1 cellular context compared by ENCODE assay signal in the genomic region with DNA sequence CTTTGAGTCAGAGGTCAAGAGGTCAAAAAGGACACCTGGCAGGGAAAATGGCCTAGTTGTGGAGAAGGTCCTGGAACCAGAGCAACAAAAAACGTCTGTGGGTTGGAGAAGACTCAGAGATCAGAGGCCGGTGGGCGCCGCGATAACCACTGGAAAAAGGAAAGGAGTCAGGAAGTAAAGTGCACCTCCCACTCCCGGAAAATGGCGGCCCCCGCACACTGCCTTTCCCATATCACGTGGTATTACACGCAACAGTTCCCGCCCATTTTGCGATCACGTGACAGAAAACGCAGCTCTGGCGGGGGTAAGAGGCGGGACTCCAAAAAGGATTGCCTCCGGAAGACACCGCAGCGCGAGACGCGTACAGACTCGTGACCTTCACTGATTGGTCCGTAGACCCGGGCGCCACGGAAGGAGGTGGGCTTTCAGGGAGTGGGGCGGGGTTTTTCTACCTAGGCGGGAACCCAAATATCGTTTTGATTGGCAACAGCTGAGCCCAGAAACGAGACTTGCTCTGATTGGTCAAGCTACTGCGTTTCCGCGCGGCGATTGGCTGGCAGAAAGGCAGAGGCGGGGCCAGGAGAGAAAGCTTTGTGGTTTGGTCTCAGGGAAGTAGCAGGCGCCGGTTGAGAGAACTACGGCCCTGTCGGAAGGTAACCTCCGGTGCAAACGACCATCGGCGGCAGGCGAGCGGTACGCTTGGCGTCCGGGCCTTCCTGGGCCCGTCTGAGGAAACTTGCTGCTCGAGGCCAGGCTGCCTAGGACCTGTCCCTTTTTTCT.
TF ChIP-seq lines count a peak whose summit lies in the region.

A gene with protein sequence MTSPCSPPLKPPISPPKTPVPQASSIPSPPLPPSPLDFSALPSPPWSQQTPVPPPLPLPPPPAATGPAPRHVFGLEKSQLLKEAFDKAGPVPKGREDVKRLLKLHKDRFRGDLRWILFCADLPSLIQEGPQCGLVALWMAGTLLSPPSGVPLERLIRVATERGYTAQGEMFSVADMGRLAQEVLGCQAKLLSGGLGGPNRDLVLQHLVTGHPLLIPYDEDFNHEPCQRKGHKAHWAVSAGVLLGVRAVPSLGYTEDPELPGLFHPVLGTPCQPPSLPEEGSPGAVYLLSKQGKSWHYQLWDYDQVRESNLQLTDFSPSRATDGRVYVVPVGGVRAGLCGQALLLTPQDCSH (minus strand): TSS at position 193 of the 780 bp plus-strand sequence. CDS start 674 bp downstream, outside the sequence.

TF ChIP-seq in A549, 52 proteins besides CTCF, POLR2A, EP300 and RAD21 (continued from another document):
- TF ChIP-seq, protein P1, sequence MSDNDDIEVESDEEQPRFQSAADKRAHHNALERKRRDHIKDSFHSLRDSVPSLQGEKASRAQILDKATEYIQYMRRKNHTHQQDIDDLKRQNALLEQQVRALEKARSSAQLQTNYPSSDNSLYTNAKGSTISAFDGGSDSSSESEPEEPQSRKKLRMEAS (IDR thresholded peaks at IDR 0.05) = peak; percentile 99
- no peak for TF ChIP-seq SMC3 (IDR thresholded peaks at IDR 0.05)
- TF ChIP-seq, protein P2, sequence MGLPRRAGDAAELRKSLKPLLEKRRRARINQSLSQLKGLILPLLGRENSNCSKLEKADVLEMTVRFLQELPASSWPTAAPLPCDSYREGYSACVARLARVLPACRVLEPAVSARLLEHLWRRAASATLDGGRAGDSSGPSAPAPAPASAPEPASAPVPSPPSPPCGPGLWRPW (IDR thresholded peaks at IDR 0.05) = no peak
- 0 out of 2 replicates have a peak, but pooled peaks have one; percentile 2 for TF ChIP-seq HOXA7 (CRISPR knock-in tag; IDR thresholded peaks at IDR 0.05)
- no peak for TF ChIP-seq MAFK (IDR thresholded peaks at IDR 0.05; ENCODE audit: partially characterized antibody)
- peak; percentile 74 to 81; a peak in 4 of 5 replicates for TF ChIP-seq JUN (IDR thresholded peaks at IDR 0.05)
- TF ChIP-seq EHF (CRISPR knock-in tag; IDR thresholded peaks at IDR 0.05) = peak; percentile 85; the same call in 1 of the 2 replicates
- no peak for TF ChIP-seq ZFP36 (IDR thresholded peaks at IDR 0.05; ENCODE audit: borderline replicate concordance, partially characterized antibody)
- TF ChIP-seq EHMT2 (IDR thresholded peaks at IDR 0.05; ENCODE audit: low read depth) = no peak
- TF ChIP-seq RNF2 (IDR thresholded peaks at IDR 0.05; ENCODE audit: borderline replicate concordance, low read depth) = no peak
- peak; percentile 83 for TF ChIP-seq FOXS1 (CRISPR knock-in tag; IDR thresholded peaks at IDR 0.05)
- no peak for TF ChIP-seq ZC3H11A (IDR thresholded peaks at IDR 0.05)
- no peak for TF ChIP-seq ZSCAN20 (CRISPR knock-in tag; IDR thresholded peaks at IDR 0.05)
- TF ChIP-seq CBX8 (IDR thresholded peaks at IDR 0.05) = no peak
- TF ChIP-seq, protein P3, sequence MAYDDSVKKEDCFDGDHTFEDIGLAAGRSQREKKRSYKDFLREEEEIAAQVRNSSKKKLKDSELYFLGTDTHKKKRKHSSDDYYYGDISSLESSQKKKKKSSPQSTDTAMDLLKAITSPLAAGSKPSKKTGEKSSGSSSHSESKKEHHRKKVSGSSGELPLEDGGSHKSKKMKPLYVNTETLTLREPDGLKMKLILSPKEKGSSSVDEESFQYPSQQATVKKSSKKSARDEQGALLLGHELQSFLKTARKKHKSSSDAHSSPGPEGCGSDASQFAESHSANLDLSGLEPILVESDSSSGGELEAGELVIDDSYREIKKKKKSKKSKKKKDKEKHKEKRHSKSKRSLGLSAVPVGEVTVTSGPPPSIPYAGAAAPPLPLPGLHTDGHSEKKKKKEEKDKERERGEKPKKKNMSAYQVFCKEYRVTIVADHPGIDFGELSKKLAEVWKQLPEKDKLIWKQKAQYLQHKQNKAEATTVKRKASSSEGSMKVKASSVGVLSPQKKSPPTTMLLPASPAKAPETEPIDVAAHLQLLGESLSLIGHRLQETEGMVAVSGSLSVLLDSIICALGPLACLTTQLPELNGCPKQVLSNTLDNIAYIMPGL (CRISPR knock-in tag; IDR thresholded peaks at IDR 0.05; ENCODE audit: borderline replicate concordance) = no peak; the same call in 1 of the 2 replicates
- TF ChIP-seq TFCP2L1 (CRISPR knock-in tag; IDR thresholded peaks at IDR 0.05) = peak; percentile 97
- peak; percentile 92 for TF ChIP-seq TP53 (CRISPR knock-in tag; IDR thresholded peaks at IDR 0.05)
- no peak for TF ChIP-seq ZNF302 (CRISPR knock-in tag; IDR thresholded peaks at IDR 0.05)
- peak; percentile 96 for TF ChIP-seq HOXB5 (CRISPR knock-in tag; IDR thresholded peaks at IDR 0.05)
- TF ChIP-seq, protein P4, sequence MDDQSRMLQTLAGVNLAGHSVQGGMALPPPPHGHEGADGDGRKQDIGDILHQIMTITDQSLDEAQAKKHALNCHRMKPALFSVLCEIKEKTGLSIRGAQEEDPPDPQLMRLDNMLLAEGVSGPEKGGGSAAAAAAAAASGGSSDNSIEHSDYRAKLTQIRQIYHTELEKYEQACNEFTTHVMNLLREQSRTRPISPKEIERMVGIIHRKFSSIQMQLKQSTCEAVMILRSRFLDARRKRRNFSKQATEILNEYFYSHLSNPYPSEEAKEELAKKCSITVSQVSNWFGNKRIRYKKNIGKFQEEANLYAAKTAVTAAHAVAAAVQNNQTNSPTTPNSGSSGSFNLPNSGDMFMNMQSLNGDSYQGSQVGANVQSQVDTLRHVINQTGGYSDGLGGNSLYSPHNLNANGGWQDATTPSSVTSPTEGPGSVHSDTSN (IDR thresholded peaks at IDR 0.05) = peak; percentile 82
- TF ChIP-seq CBX2 (IDR thresholded peaks at IDR 0.05; ENCODE audit: borderline replicate concordance, low read depth) = no peak
- no peak for TF ChIP-seq FOSB (CRISPR knock-in tag; IDR thresholded peaks at IDR 0.05)
- TF ChIP-seq KDM1A (IDR thresholded peaks at IDR 0.05; ENCODE audit: low read depth) = no peak
- TF ChIP-seq RARB (CRISPR knock-in tag; IDR thresholded peaks at IDR 0.05) = peak; percentile 97
- TF ChIP-seq, protein P5, sequence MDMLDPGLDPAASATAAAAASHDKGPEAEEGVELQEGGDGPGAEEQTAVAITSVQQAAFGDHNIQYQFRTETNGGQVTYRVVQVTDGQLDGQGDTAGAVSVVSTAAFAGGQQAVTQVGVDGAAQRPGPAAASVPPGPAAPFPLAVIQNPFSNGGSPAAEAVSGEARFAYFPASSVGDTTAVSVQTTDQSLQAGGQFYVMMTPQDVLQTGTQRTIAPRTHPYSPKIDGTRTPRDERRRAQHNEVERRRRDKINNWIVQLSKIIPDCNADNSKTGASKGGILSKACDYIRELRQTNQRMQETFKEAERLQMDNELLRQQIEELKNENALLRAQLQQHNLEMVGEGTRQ (IDR thresholded peaks at IDR 0.05) = peak; percentile 100
- TF ChIP-seq ESRRA (IDR thresholded peaks at IDR 0.05; ENCODE audit: borderline replicate concordance, low read length) = peak; percentile 97
- TF ChIP-seq RFX5 (IDR thresholded peaks at IDR 0.05) = peak; percentile 98
- TF ChIP-seq, protein P6, sequence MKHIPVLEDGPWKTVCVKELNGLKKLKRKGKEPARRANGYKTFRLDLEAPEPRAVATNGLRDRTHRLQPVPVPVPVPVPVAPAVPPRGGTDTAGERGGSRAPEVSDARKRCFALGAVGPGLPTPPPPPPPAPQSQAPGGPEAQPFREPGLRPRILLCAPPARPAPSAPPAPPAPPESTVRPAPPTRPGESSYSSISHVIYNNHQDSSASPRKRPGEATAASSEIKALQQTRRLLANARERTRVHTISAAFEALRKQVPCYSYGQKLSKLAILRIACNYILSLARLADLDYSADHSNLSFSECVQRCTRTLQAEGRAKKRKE (CRISPR knock-in tag; IDR thresholded peaks at IDR 0.05; ENCODE audit: low read depth) = peak; percentile 93
- no peak for TF ChIP-seq RCOR1 (IDR thresholded peaks at IDR 0.05; ENCODE audit: low read depth, low read length)
- 0 out of 4 replicates have a peak, but pooled peaks of 1 of the 2 experiments have one; percentile 46 for TF ChIP-seq CEBPB (IDR thresholded peaks at IDR 0.05)
- TF ChIP-seq CHD2 (IDR thresholded peaks at IDR 0.05; ENCODE audit: low read length, partially characterized antibody) = no peak
- no peak for TF ChIP-seq HEYL (CRISPR knock-in tag; IDR thresholded peaks at IDR 0.05)
- TF ChIP-seq POLR2AphosphoS2 (conservative IDR thresholded peaks at IDR 0.05; ENCODE audit: low read length) = no peak
- no peak for TF ChIP-seq GATA3 (IDR thresholded peaks at IDR 0.05; ENCODE audit: borderline replicate concordance)
- TF ChIP-seq BHLHE40 (IDR thresholded peaks at IDR 0.05; ENCODE audit: low read depth, low read length) = peak; percentile 64
- TF ChIP-seq, protein P7, sequence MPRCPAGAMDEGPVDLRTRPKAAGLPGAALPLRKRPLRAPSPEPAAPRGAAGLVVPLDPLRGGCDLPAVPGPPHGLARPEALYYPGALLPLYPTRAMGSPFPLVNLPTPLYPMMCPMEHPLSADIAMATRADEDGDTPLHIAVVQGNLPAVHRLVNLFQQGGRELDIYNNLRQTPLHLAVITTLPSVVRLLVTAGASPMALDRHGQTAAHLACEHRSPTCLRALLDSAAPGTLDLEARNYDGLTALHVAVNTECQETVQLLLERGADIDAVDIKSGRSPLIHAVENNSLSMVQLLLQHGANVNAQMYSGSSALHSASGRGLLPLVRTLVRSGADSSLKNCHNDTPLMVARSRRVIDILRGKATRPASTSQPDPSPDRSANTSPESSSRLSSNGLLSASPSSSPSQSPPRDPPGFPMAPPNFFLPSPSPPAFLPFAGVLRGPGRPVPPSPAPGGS (IDR thresholded peaks at IDR 0.05) = no peak; the same call in none of the 3 replicates
- no peak for TF ChIP-seq CHD4 (IDR thresholded peaks at IDR 0.05; ENCODE audit: borderline replicate concordance)
- no peak for TF ChIP-seq NFE2L2 (conservative IDR thresholded peaks at IDR 0.05; ENCODE audit: low read length)
